ENCODE assay signal across 1 cellular context in the genomic region with DNA sequence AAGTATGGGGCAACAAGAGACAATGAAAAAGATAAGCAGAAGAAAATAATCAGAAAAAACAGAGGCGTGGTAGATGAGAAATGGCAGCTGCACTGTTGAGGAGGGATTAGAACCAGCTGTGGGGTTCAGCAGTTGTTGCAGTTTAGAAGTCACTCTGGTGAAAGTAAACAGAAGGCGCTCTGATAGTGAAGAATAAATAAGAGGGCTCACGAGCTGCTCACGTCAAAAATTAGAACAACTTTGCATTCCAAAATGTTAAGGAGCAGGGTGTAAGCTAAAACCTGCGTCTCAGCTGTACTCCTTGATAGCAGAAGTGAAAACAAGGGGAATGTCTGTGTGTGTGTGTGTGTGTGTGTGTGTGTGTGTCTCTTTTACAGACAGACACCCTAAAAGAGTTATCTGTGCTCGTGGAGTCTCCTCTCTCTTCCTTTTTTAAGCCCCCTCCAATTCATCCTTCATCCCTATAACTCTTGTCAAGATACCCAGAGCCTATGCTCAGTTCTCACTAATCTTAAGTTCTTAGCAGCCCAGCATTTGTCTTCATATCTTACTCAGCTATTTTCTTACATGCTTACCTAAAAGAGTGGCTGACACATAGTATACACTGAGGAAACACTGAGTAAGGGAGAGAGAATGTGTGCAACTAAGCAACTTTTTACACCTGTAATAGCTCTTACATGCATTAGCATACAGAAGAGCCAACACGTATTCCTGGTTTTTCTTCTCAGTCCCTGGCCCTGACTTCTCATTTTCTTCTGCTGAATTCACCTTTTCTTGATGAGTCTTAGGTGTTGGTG.
TF ChIP-seq lines count a peak whose summit lies in the region.

No MANE protein-coding gene starts in this region.

TF ChIP-seq in HepG2, 621 proteins besides CTCF, POLR2A, EP300 and RAD21:
- TF ChIP-seq BRCA1 (CRISPR knock-in tag; IDR thresholded peaks at IDR 0.05) (no peak), MAFK (conservative IDR thresholded peaks at IDR 0.05 in 1 of 2, IDR thresholded peaks at IDR 0.05 in 1 of 2; ENCODE audit: low read length in 2 of 2) (peak in 1 of 2 experiments; percentile 31; a peak in 2 of 4 replicates), MAFF (IDR thresholded peaks at IDR 0.05; ENCODE audit: low read depth, low read length) (0 out of 2 replicates have a peak, but pooled peaks have one; percentile 1), ZNF777 (CRISPR knock-in tag; IDR thresholded peaks at IDR 0.05) (no peak), ZNF720 (CRISPR knock-in tag; IDR thresholded peaks at IDR 0.05) (no peak), ZNF678 (CRISPR knock-in tag; IDR thresholded peaks at IDR 0.05) (no peak)
- TF ChIP-seq, protein P1, sequence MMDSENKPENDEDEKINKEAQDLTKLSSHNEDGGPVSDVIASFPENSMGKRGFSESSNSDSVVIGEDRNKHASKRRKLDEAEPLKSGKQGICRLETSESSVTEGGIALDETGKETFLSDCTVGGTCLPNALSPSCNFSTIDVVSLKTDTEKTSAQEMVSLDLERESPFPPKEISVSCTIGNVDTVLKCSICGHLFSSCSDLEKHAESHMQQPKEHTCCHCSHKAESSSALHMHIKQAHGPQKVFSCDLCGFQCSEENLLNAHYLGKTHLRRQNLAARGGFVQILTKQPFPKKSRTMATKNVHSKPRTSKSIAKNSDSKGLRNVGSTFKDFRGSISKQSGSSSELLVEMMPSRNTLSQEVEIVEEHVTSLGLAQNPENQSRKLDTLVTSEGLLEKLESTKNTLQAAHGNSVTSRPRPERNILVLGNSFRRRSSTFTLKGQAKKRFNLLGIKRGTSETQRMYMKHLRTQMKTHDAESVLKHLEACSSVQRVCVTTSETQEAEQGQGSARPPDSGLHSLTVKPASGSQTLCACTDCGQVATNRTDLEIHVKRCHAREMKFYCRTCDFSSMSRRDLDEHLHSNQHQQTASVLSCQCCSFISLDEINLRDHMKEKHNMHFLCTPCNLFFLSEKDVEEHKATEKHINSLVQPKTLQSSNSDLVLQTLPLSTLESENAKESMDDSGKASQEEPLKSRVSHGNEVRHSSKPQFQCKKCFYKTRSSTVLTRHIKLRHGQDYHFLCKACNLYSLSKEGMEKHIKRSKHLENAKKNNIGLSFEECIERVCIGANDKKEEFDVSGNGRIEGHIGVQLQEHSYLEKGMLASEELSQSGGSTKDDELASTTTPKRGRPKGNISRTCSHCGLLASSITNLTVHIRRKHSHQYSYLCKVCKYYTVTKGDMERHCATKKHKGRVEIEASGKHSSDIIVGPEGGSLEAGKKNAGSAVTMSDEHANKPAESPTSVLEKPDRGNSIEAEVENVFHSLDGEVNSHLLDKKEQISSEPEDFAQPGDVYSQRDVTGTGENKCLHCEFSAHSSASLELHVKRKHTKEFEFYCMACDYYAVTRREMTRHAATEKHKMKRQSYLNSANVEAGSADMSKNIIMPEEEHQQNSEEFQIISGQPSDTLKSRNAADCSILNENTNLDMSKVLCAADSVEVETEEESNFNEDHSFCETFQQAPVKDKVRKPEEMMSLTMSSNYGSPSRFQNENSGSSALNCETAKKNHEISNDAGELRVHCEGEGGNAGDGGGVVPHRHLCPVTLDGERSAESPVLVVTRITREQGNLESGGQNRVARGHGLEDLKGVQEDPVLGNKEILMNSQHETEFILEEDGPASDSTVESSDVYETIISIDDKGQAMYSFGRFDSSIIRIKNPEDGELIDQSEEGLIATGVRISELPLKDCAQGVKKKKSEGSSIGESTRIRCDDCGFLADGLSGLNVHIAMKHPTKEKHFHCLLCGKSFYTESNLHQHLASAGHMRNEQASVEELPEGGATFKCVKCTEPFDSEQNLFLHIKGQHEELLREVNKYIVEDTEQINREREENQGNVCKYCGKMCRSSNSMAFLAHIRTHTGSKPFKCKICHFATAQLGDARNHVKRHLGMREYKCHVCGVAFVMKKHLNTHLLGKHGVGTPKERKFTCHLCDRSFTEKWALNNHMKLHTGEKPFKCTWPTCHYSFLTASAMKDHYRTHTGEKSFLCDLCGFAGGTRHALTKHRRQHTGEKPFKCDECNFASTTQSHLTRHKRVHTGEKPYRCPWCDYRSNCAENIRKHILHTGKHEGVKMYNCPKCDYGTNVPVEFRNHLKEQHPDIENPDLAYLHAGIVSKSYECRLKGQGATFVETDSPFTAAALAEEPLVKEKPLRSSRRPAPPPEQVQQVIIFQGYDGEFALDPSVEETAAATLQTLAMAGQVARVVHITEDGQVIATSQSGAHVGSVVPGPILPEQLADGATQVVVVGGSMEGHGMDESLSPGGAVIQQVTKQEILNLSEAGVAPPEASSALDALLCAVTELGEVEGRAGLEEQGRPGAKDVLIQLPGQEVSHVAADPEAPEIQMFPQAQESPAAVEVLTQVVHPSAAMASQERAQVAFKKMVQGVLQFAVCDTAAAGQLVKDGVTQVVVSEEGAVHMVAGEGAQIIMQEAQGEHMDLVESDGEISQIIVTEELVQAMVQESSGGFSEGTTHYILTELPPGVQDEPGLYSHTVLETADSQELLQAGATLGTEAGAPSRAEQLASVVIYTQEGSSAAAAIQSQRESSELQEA (CRISPR knock-in tag; IDR thresholded peaks at IDR 0.05; ENCODE audit: not compliant biosample characterization) = no peak
